In the genomic region with DNA sequence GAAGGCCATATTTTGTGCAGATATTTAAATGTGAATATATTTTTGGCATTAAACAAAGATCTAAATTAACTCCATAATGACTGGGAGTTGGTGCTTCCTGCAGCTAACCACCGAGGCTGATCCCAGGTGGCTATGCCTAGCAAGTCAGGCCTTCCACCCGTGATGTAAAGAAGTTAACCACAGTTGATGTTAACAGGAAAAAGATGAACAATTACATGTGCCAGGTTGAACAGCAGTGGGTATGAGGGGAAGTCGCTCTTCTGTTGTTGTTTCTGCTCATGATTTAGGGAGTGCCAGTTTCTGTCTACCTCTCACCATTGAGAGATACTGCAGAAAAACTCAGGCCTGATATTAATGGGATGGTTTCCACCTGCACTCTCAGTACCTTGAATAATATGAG, we compare ENCODE assay signal across 22 cellular contexts.
DNase-seq lines count a peak whose midpoint lies in the region; ATAC-seq and TF ChIP-seq lines count a peak whose summit lies in the region.
"Had no signal": no experiment of that assay in that cellular context is flagged by ENCODE, and none has a peak within 500 bp of the region (broad histone marks: within the 10 kb centered on the region; RNA-seq: fewer than 3 reads in every experiment).

No MANE protein-coding gene starts in this region.

- peak overlapping the region in 1 of 10 experiments; percentile 6; a peak in 1 of 20 replicates for H3K4me3 ChIP-seq in BLaER1 treated with 17β-estradiol and CSF1 and Interleukin-3, amounts not matched to agents 10 nM and 100 nM
- H3K4me3 ChIP-seq in Jurkat, Clone E6-1 (ENCODE audit: low read length) = no peak overlapping the region
- H3K4me3 ChIP-seq: Peyer's patch, SJCRH30 had no signal

- H3K27ac ChIP-seq in BLaER1 treated with 17β-estradiol and CSF1 and Interleukin-3, amounts not matched to agents 10 nM and 100 nM = peak overlapping the region in 7 of 11 experiments; percentile 4 to 55 (median 20); a peak in 11 of 22 replicates
- no peak overlapping the region for H3K27ac ChIP-seq in caudate nucleus (ENCODE audit: low read depth, low read length)
- H3K27ac ChIP-seq: HL-60, Peyer's patch, SJCRH30 had no signal

- H3K4me1 Mint-ChIP-seq in activated B cell treated with CpG ODN at 0.5 μM for 24 hours = peaks cover 62% of the 10 kb centered on the region
- peaks cover 19 to 47% of the 10 kb centered on the region in 2 donors for H3K4me1 Mint-ChIP-seq in stimulated activated naive B cell treated with anti-CD40 and anti-IgM and Interleukin-4, amounts not matched to agents 10 μg/mL and 1 μg/mL and 100 μg/mL, for 72 hours

- H3K27me3 Mint-ChIP-seq in activated B cell treated with CpG ODN at 0.5 μM for 24 hours = no peaks in the 10 kb centered on the region
- H3K27me3 Mint-ChIP-seq in stimulated activated naive B cell treated with anti-CD40 and anti-IgM and Interleukin-4, amounts not matched to agents 10 μg/mL and 1 μg/mL and 100 μg/mL, for 72 hours = no peaks in the 10 kb centered on the region

- no peaks in the 10 kb centered on the region for H3K27me3 ChIP-seq in BLaER1 treated with 17β-estradiol and CSF1 and Interleukin-3, amounts not matched to agents 10 nM and 100 nM
- H3K27me3 ChIP-seq: Peyer's patch, SJCRH30 had no signal

- peak overlapping the region; percentile 64 for H3K27ac Mint-ChIP-seq in activated B cell treated with CpG ODN at 0.5 μM for 24 hours
- H3K27ac Mint-ChIP-seq in stimulated activated naive B cell treated with anti-CD40 and anti-IgM and Interleukin-4, amounts not matched to agents 10 μg/mL and 1 μg/mL and 100 μg/mL, for 72 hours = peak overlapping the region; percentile 81
- H3K27ac Mint-ChIP-seq: T-helper 2 cell treated with Interferon-gamma antibody and Interleukin-4, amounts not matched to agents 5 μg/mL and 100 μg/mL, for 36 hours had no signal

- POLR2A ChIA-PET in activated B cell treated with CpG ODN at 0.5 μM for 24 hours (lab: Charles Lee) = interaction anchor here (1.0 kb wide), 1 partner anchor 12 kb away, joined by 4 read pairs; no protein-coding TSS in a partner anchor

- ATAC-seq in activated B cell treated with CpG ODN at 0.5 μM for 24 hours (ENCODE audit: low read depth) (peak; percentile 49), GM19463 (IDR thresholded peaks at IDR 0.05; ENCODE audit: unreplicated experiment) (no peak)
- ATAC-seq in stimulated activated naive B cell treated with anti-CD40 and anti-IgM and Interleukin-4, amounts not matched to agents 10 μg/mL and 1 μg/mL and 100 μg/mL, for 72 hours (replicated peaks) = peak; percentile 63 to 66

- intact Hi-C loops in activated B cell treated with CpG ODN at 0.5 μM for 24 hours (cut with micrococcal nuclease) = loop anchor here (1.0 kb wide), 1 partner anchor 9 kb away; no protein-coding TSS in a partner anchor

- CTCF ChIA-PET in activated B cell treated with CpG ODN at 0.5 μM for 24 hours (lab: Charles Lee) = no interaction called here

- H3K36me3 Mint-ChIP-seq in activated B cell treated with CpG ODN at 0.5 μM for 24 hours (ENCODE audit: low read depth) = peaks cover 58% of the 10 kb centered on the region
- H3K36me3 Mint-ChIP-seq in stimulated activated naive B cell treated with anti-CD40 and anti-IgM and Interleukin-4, amounts not matched to agents 10 μg/mL and 1 μg/mL and 100 μg/mL, for 72 hours = peaks cover 21 to 53% of the 10 kb centered on the region in 2 donors
- H3K36me3 Mint-ChIP-seq: T-cell had no signal

- H3K9me3 ChIP-seq in BLaER1 treated with 17β-estradiol and CSF1 and Interleukin-3, amounts not matched to agents 10 nM and 100 nM (replicated peaks in 1 of 11) = peaks cover 0 to 12% (median 4%) of the 10 kb centered on the region in 11 experiments; a peak in 8 of 22 replicates
- H3K9me3 ChIP-seq: Peyer's patch had no signal

- DNase-seq in Jurkat, Clone E6-1 (ENCODE audit: low read depth, low spot score) = peak; percentile 28
- DNase-seq in activated B cell treated with CpG ODN at 0.5 μM for 24 hours (no peak), COR-L47 (lab: John Stamatoyannopoulos, UW) (no peak), D341Med (ENCODE audit: low spot score) (no peak), caudate nucleus (lab: John Stamatoyannopoulos, UW) (no peak)
- no peak for DNase-seq in stimulated activated naive B cell treated with anti-CD40 and anti-IgM and Interleukin-4, amounts not matched to agents 10 μg/mL and 1 μg/mL and 100 μg/mL, for 72 hours
- DNase-seq: AML-193; H7; NCI-H1092; NCI-H1436; NCI-H187 treated with DMSO at 0.1 percent for 48 hours; NCI-H2227 treated with DMSO at 0.1 percent for 48 hours; NCI-H510A treated with DMSO at 0.1 percent for 48 hours; NCI-H748 treated with DMSO at 0.1 percent for 48 hours; NK-92 treated with Interleukin-12 subunit alpha and Interleukin-12 subunit beta, amount 100 ng/mL, for 24 hours; Peyer's patch; SJCRH30; T-cell had no signal

- no peaks in the 10 kb centered on the region for H3K9me3 Mint-ChIP-seq in activated B cell treated with CpG ODN at 0.5 μM for 24 hours
- no peaks in the 10 kb centered on the region for H3K9me3 Mint-ChIP-seq in stimulated activated naive B cell treated with anti-CD40 and anti-IgM and Interleukin-4, amounts not matched to agents 10 μg/mL and 1 μg/mL and 100 μg/mL, for 72 hours
- H3K9me3 Mint-ChIP-seq: T-helper 2 cell treated with Interferon-gamma antibody and Interleukin-4, amounts not matched to agents 5 μg/mL and 100 μg/mL, for 36 hours had no signal

- peak overlapping the region in 2 of 11 experiments; percentile 19 to 24; a peak in 1 of 22 replicates for H3K9ac ChIP-seq in BLaER1 treated with 17β-estradiol and CSF1 and Interleukin-3, amounts not matched to agents 10 nM and 100 nM

- peak overlapping the region; percentile 6 to 88 (median 60); a peak in 21 of 22 replicates for H3K4me2 ChIP-seq in BLaER1 treated with 17β-estradiol and CSF1 and Interleukin-3, amounts not matched to agents 10 nM and 100 nM

- H3K4me3 Mint-ChIP-seq in activated B cell treated with CpG ODN at 0.5 μM for 24 hours = no peak overlapping the region
- peak overlapping the region; percentile 49 to 50 for H3K4me3 Mint-ChIP-seq in stimulated activated naive B cell treated with anti-CD40 and anti-IgM and Interleukin-4, amounts not matched to agents 10 μg/mL and 1 μg/mL and 100 μg/mL, for 72 hours
- H3K4me3 Mint-ChIP-seq: T-cell; T-helper 2 cell treated with Interferon-gamma antibody and Interleukin-4, amounts not matched to agents 5 μg/mL and 100 μg/mL, for 36 hours had no signal

- peaks cover 11 to 100% (median 84%) of the 10 kb centered on the region in 10 experiments for H3K4me1 ChIP-seq in BLaER1 treated with 17β-estradiol and CSF1 and Interleukin-3, amounts not matched to agents 10 nM and 100 nM
- H3K4me1 ChIP-seq: Peyer's patch, SJCRH30 had no signal

- peaks cover 3 to 97% (median 76%) of the 10 kb centered on the region in 11 experiments; a peak in 17 of 22 replicates for H3K36me3 ChIP-seq in BLaER1 treated with 17β-estradiol and CSF1 and Interleukin-3, amounts not matched to agents 10 nM and 100 nM
- H3K36me3 ChIP-seq: Peyer's patch, SJCRH30 had no signal

- peaks cover 0 to 25% (median 0%) of the 10 kb centered on the region in 11 experiments; a peak in 3 of 22 replicates for H4K20me1 ChIP-seq in BLaER1 treated with 17β-estradiol and CSF1 and Interleukin-3, amounts not matched to agents 10 nM and 100 nM

- no peak for TF ChIP-seq CTCF in activated B cell treated with CpG ODN at 0.5 μM for 24 hours (IDR thresholded peaks at IDR 0.05)
